In the genomic region with DNA sequence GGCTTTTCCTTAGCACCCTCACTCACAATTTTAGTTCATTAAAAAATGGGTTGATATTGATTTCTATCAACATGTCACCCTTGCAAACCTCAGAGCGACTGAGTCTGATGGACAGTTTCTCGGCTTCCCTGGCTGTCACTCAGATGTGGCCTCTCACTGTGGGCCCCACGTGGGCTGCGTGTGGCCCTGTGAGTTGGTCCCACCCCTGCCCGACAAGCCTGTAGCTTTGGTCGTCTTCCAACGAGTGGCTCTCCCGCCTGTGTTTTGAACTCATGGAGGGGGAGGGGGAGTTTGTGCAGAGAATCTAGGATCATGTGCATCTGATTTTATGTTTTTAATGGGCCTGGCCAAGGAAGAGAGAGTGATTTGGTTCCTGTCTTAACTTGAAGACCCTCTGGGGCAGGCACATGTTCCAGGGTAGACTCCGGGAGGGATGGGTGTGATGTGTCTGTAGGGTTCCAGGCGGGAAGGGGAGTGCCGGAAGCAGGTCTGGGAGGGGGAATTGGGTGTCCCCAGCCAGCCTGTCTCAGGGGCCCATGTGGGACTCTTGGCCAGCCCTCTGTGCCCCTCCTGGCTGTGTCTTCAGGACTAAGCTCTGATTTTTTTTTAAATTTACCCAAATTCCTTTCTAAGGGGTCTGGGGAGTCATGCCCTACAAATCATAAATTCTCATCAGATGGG, we compare ENCODE assay signal across 26 cellular contexts. TPM values are rescaled to one million over a fixed set of nuclear protein-coding genes. Genes with fewer than 3 reads are reported as not detected.
DNase-seq lines count a peak whose midpoint lies in the region; ATAC-seq and TF ChIP-seq lines count a peak whose summit lies in the region.
"Had no signal": no experiment of that assay in that cellular context is flagged by ENCODE, and none has a peak within 500 bp of the region (broad histone marks: within the 10 kb centered on the region; RNA-seq: fewer than 3 reads in every experiment).

No MANE protein-coding gene starts in this region.

- H3K9ac ChIP-seq in trophoblast cell (ENCODE audit: low read length) (no peak overlapping the region), mesenchymal stem cell (ENCODE audit: low read length) (no peak overlapping the region)
- H3K9ac ChIP-seq: parathyroid adenoma had no signal

- H3K27me3 ChIP-seq in Caco-2 (replicated peaks; ENCODE audit: control insufficient read depth, insufficient read depth, low read length) (no peaks in the 10 kb centered on the region), Peyer's patch (no peaks in the 10 kb centered on the region), left lung (no peaks in the 10 kb centered on the region), trophoblast cell (ENCODE audit: insufficient read depth, low read length) (no peaks in the 10 kb centered on the region), mesenchymal stem cell (ENCODE audit: control insufficient read depth in 1 of 2, insufficient read depth in 1 of 2, low read length in 2 of 2) (no peaks in the 10 kb centered on the region)
- H3K27me3 ChIP-seq: ascending aorta, colonic mucosa, uterus had no signal

- intact Hi-C loops in Caco-2 (cut with micrococcal nuclease; ENCODE audit: unreplicated experiment) (no loop called here), left lung (cut with DNase I) (no loop called here)

- no peaks in the 10 kb centered on the region; the same call in 1 of the 2 replicates for H3K36me3 ChIP-seq in Caco-2 (ENCODE audit: control insufficient read depth, insufficient read depth, low read length)
- no peaks in the 10 kb centered on the region for H3K36me3 ChIP-seq in Peyer's patch
- peaks cover 0 to 6% of the 10 kb centered on the region in 2 donors for H3K36me3 ChIP-seq in left lung
- H3K36me3 ChIP-seq in trophoblast cell (ENCODE audit: control insufficient read depth in 1 of 2, insufficient read depth in 2 of 2, low read length in 2 of 2), result no peaks in the 10 kb centered on the region
- peaks cover 0 to 4% of the 10 kb centered on the region in 2 experiments for H3K36me3 ChIP-seq in mesenchymal stem cell (ENCODE audit: control insufficient read depth in 1 of 2, insufficient read depth in 2 of 2, low read depth in 1 of 2, low read length in 2 of 2)
- H3K36me3 ChIP-seq: ascending aorta, colonic mucosa, thoracic aorta, uterus, WERI-Rb-1 had no signal

- H2AFZ ChIP-seq in trophoblast cell (ENCODE audit: insufficient read depth, low read length, poor library complexity) (no peak overlapping the region), mesenchymal stem cell (ENCODE audit: low read depth, low read length) (no peak overlapping the region)
- H2AFZ ChIP-seq: parathyroid adenoma had no signal

- H4K8ac ChIP-seq in trophoblast cell (ENCODE audit: low read depth, low read length) (no peak overlapping the region), mesenchymal stem cell (ENCODE audit: low read length) (no peak overlapping the region)

- peaks cover 37% of the 10 kb centered on the region for H3K4me1 Mint-ChIP-seq in Caco-2 (ENCODE audit: low read depth, unreplicated experiment)

- no peak overlapping the region for H4K12ac ChIP-seq in trophoblast cell (ENCODE audit: low read depth, low read length)

- H3K27me3 Mint-ChIP-seq in Caco-2 (ENCODE audit: insufficient read depth, unreplicated experiment), result no peaks in the 10 kb centered on the region
- H3K27me3 Mint-ChIP-seq: activated CD4-positive, alpha-beta T cell treated with anti-CD3 and anti-CD28 coated beads, Interleukin-2, amount 10 ng/mL, durations not matched to agents 24 days and 14 days; B cell; stimulated activated naive CD8-positive, alpha-beta T cell treated with anti-CD3 and anti-CD28 coated beads, Interleukin-15, amount 100 ng/mL, for 72 hours had no signal

- no TSS peak for BruUV-seq in Caco-2 (replicated peaks; lab: Mats Ljungman, UMichigan)

- H2BK5ac ChIP-seq in trophoblast cell (ENCODE audit: low read depth, low read length, poor library complexity) (no peak overlapping the region), mesenchymal stem cell (ENCODE audit: low read depth, low read length, poor library complexity, severe bottlenecking) (no peak overlapping the region)

- H4K91ac ChIP-seq in trophoblast cell (ENCODE audit: low read depth, low read length) (no peak overlapping the region), mesenchymal stem cell (ENCODE audit: low read length) (no peak overlapping the region)

- H3K14ac ChIP-seq in trophoblast cell (ENCODE audit: low read length) (no peak overlapping the region), mesenchymal stem cell (ENCODE audit: low read length in 2 of 2) (no peak overlapping the region)

- no peaks in the 10 kb centered on the region for H3K9me3 ChIP-seq in Caco-2
- no peaks in the 10 kb centered on the region for H3K9me3 ChIP-seq in Peyer's patch
- H3K9me3 ChIP-seq in left lung, result no peaks in the 10 kb centered on the region
- peaks cover 3% of the 10 kb centered on the region for H3K9me3 ChIP-seq in trophoblast cell (ENCODE audit: insufficient read depth, low read depth, low read length)
- H3K9me3 ChIP-seq in mesenchymal stem cell (ENCODE audit: control insufficient read depth, low read length), result no peaks in the 10 kb centered on the region
- H3K9me3 ChIP-seq: ascending aorta, colonic mucosa, thoracic aorta, uterus had no signal

- peaks cover 59% of the 10 kb centered on the region for H3K4me1 ChIP-seq in Caco-2
- peaks cover 0 to 19% (median 4%) of the 10 kb centered on the region in 4 donors for H3K4me1 ChIP-seq in Peyer's patch
- peaks cover 12 to 65% of the 10 kb centered on the region in 2 donors for H3K4me1 ChIP-seq in left lung
- peaks cover 30 to 37% of the 10 kb centered on the region in 2 experiments for H3K4me1 ChIP-seq in trophoblast cell (ENCODE audit: control insufficient read depth in 1 of 2, insufficient read depth in 2 of 2, low read length in 2 of 2)
- H3K4me1 ChIP-seq in mesenchymal stem cell (ENCODE audit: control insufficient read depth, insufficient read depth, low read depth, low read length), result peaks cover 15% of the 10 kb centered on the region
- H3K4me1 ChIP-seq: colonic mucosa had no signal

- WGBS in trophoblast cell (ENCODE audit: extremely low coverage, insufficient coverage, insufficient read length), result no CpG with 5 or more reads among the region's 11 CpGs
- WGBS in mesenchymal stem cell, result 70% methylated on average over 11 of the region's 11 CpGs

- TF ChIP-seq CTCF in Caco-2 (IDR thresholded peaks at IDR 0.05; ENCODE audit: insufficient read depth in 1 of 2, low read depth in 1 of 2, low read length in 1 of 2, severe bottlenecking in 1 of 2, unreplicated experiment in 1 of 2), result no peak
- no peak for TF ChIP-seq CTCF in Peyer's patch (IDR thresholded peaks at IDR 0.05)
- TF ChIP-seq CTCF in left lung (IDR thresholded peaks at IDR 0.05), result no peak

- H3K4ac ChIP-seq in trophoblast cell (ENCODE audit: low read depth, low read length) (peak overlapping the region; percentile 42), mesenchymal stem cell (ENCODE audit: low read depth in 1 of 2, low read length in 2 of 2) (no peak overlapping the region)

- H3K79me2 ChIP-seq in trophoblast cell (ENCODE audit: control insufficient read depth, insufficient read depth, low read length, poor library complexity), result peaks cover 14% of the 10 kb centered on the region

- H2BK120ac ChIP-seq in trophoblast cell (ENCODE audit: insufficient read depth, low read length, poor library complexity) (no peak overlapping the region), mesenchymal stem cell (ENCODE audit: low read depth, low read length) (no peak overlapping the region)

- POLR2A ChIA-PET in Caco-2 (lab: Charles Lee), result no interaction called here

- H3K4me3 ChIP-seq in Caco-2 (ENCODE audit: low read depth, low read length) (no peak overlapping the region), Peyer's patch (no peak overlapping the region), left lung (no peak overlapping the region), trophoblast cell (ENCODE audit: low read depth, low read length) (no peak overlapping the region), mesenchymal stem cell (ENCODE audit: insufficient read depth in 1 of 2, low read depth in 1 of 2, low read length in 2 of 2) (no peak overlapping the region)
- H3K4me3 ChIP-seq: ascending aorta, colonic mucosa, thoracic aorta, uterus had no signal

- no peak overlapping the region for H2BK12ac ChIP-seq in trophoblast cell (ENCODE audit: low read length)
- H2BK12ac ChIP-seq in mesenchymal stem cell (ENCODE audit: low read length in 2 of 2), result peak overlapping the region in 1 of 2 experiments; percentile 30

- no peak overlapping the region for H3K23ac ChIP-seq in trophoblast cell (ENCODE audit: low read length)
- no peak overlapping the region for H3K23ac ChIP-seq in mesenchymal stem cell (ENCODE audit: low read length in 2 of 2)

- H3K27ac ChIP-seq in Peyer's patch (no peak overlapping the region), left lung (no peak overlapping the region), trophoblast cell (ENCODE audit: low read depth, low read length) (no peak overlapping the region), mesenchymal stem cell (ENCODE audit: low read length, poor library complexity, severe bottlenecking) (no peak overlapping the region)
- H3K27ac ChIP-seq: ascending aorta, colonic mucosa, parathyroid adenoma, thoracic aorta, uterus, WERI-Rb-1 had no signal

- H2AK5ac ChIP-seq in trophoblast cell (ENCODE audit: low read length), result peak overlapping the region; percentile 11
- H2AK5ac ChIP-seq in mesenchymal stem cell (ENCODE audit: low read length, severe bottlenecking), result no peak overlapping the region

- H3K4me2 ChIP-seq in trophoblast cell (ENCODE audit: low read length) (no peak overlapping the region), mesenchymal stem cell (ENCODE audit: low read length, poor library complexity, severe bottlenecking) (no peak overlapping the region)

- CTCF ChIA-PET in Caco-2 (lab: Charles Lee), result no interaction called here

- DNase-seq in Caco-2 (peak in 1 of 2 experiments; percentile 32), Peyer's patch (peak in 2 of 3 donors; percentile 19 to 20), left lung (peak; percentile 31 to 34), trophoblast cell (no peak), NCI-H2081 treated with DMSO at 0.1 percent for 48 hours (lab: John Stamatoyannopoulos, UW) (no peak), mesenchymal stem cell (no peak), activated gamma-delta T cell (lab: John Stamatoyannopoulos, UW) (no peak)
- DNase-seq: ACHN; activated CD4-positive, alpha-beta T cell treated with anti-CD3 and anti-CD28 coated beads, Interleukin-2, amount 10 ng/mL, durations not matched to agents 24 days and 14 days; activated CD8-positive, alpha-beta memory T cell treated with anti-CD3 and anti-CD28 coated beads for 24 hours; activated gamma-delta T cell treated with Interleukin-2 at 50 U/mL for 16 hours; colonic mucosa; effector memory CD4-positive, alpha-beta T cell; left ventricle myocardium superior; NCI-H446; NCI-H748 treated with DMSO at 0.1 percent for 48 hours; stimulated activated naive CD8-positive, alpha-beta T cell treated with anti-CD3 and anti-CD28 coated beads, Interleukin-15, amount 100 ng/mL, for 72 hours; T-helper 9 cell; WERI-Rb-1 had no signal

- H2BK15ac ChIP-seq in mesenchymal stem cell (ENCODE audit: low read depth, poor library complexity, severe bottlenecking), result no peak overlapping the region

- no peak overlapping the region for H3K18ac ChIP-seq in trophoblast cell (ENCODE audit: low read length)
- H3K18ac ChIP-seq in mesenchymal stem cell (ENCODE audit: low read depth in 1 of 2, low read length in 2 of 2), result no peak overlapping the region

- no peak overlapping the region for H3K4me3 Mint-ChIP-seq in Caco-2 (ENCODE audit: unreplicated experiment)
- H3K4me3 Mint-ChIP-seq: activated CD4-positive, alpha-beta T cell treated with anti-CD3 and anti-CD28 coated beads, Interleukin-2, amount 10 ng/mL, durations not matched to agents 24 days and 14 days; B cell; stimulated activated naive CD8-positive, alpha-beta T cell treated with anti-CD3 and anti-CD28 coated beads, Interleukin-15, amount 100 ng/mL, for 72 hours had no signal

- H3K79me1 ChIP-seq in trophoblast cell (ENCODE audit: low read length), result peaks cover 19% of the 10 kb centered on the region
- peaks cover 41% of the 10 kb centered on the region for H3K79me1 ChIP-seq in mesenchymal stem cell (replicated peaks; ENCODE audit: low read length, poor library complexity, severe bottlenecking)

- peak overlapping the region; percentile 87 for H3K27ac Mint-ChIP-seq in Caco-2 (ENCODE audit: unreplicated experiment)
- H3K27ac Mint-ChIP-seq: activated CD4-positive, alpha-beta T cell treated with anti-CD3 and anti-CD28 coated beads, Interleukin-2, amount 10 ng/mL, durations not matched to agents 24 days and 14 days; B cell; stimulated activated naive CD8-positive, alpha-beta T cell treated with anti-CD3 and anti-CD28 coated beads, Interleukin-15, amount 100 ng/mL, for 72 hours had no signal

- TF ChIP-seq POLR2A in Peyer's patch (IDR thresholded peaks at IDR 0.05), result no peak

- peaks cover 65% of the 10 kb centered on the region for H3K36me3 Mint-ChIP-seq in Caco-2 (ENCODE audit: insufficient read depth, unreplicated experiment)

- no peaks in the 10 kb centered on the region for H3K9me3 Mint-ChIP-seq in Caco-2 (ENCODE audit: unreplicated experiment)
- H3K9me3 Mint-ChIP-seq: activated CD4-positive, alpha-beta T cell treated with anti-CD3 and anti-CD28 coated beads, Interleukin-2, amount 10 ng/mL, durations not matched to agents 24 days and 14 days; stimulated activated naive CD8-positive, alpha-beta T cell treated with anti-CD3 and anti-CD28 coated beads, Interleukin-15, amount 100 ng/mL, for 72 hours had no signal

- ATAC-seq in left lung, result no peak
- ATAC-seq: HCT116; left ventricle myocardium superior; Panc1; stimulated activated naive CD8-positive, alpha-beta T cell treated with anti-CD3 and anti-CD28 coated beads, Interleukin-15, amount 100 ng/mL, for 72 hours had no signal

RNA-seq across cellular contexts. Expression of a gene that starts 18.9 kb away (rescaled TPM):
- total RNA-seq in Caco-2 (2022) (222 and 232 TPM in 2 replicates), Peyer's patch (10 to 100 TPM; 33.1 to 64.2 (median 53.7) TPM), left lung (100 to 1,000 TPM; 271 to 457 TPM)
- 28.9 and 29.2 TPM in 2 replicates for polyA plus RNA-seq in trophoblast cell (2013)
- polyA plus RNA-seq in mesenchymal stem cell (2013, experiment 1 of 2), result 8.0 TPM
- polyA plus RNA-seq in mesenchymal stem cell (2013, experiment 2 of 2), result 8.2 TPM

Comparison
In these comparisons a context has a peak if more than half of its experiments do, and no peak if none do; other contexts are left out.
1. DNase-seq: peak in Peyer's patch (2 of 3) and left lung (2 of 2); none in trophoblast cell (0 of 2), NCI-H2081 treated with DMSO at 0.1 percent for 48 hours (single experiment), mesenchymal stem cell (single experiment) and activated gamma-delta T cell (single experiment).